ENCODE assay signal across 8 cellular contexts in the genomic region with DNA sequence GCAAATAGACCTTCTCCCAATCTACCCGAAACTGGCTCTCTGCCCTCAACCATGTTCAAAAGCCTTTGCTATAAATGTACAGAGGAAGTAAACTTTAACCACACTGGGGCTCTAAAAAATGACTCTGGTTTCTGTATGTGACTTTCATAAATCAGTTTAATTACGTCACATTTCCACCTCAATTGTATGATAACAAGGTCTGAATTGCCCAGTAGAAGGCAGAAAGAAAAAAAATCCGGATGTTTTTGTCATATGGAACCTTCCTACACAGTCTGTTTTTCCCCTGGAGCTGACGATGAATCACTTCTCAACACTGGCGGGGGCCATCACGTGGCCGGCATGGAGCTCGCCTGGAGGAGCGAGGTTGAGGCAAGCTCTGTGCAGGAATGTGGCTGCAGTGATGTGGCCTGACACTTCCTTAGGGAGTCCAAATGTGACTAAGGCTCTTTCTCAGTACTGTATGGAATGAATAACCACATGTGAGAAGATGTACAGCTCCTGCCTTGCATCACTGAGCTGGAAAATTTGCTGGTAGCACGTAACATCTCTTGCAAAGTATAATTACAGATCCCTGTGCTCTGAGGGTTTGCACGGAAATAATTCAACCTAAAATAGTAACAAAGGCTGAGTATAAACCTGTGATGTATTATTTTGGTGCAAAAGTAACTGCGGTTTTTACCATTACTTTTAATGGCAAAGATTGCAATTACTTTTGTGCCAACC. TPM values are rescaled to one million over a fixed set of nuclear protein-coding genes. Genes with fewer than 3 reads are reported as not detected.
DNase-seq lines count a peak whose midpoint lies in the region; ATAC-seq and TF ChIP-seq lines count a peak whose summit lies in the region.

No MANE protein-coding gene starts in this region.

- H4K20me1 ChIP-seq in DND-41 (ENCODE audit: insufficient read depth, low read length), result no peaks in the 10 kb centered on the region
- H4K20me1 ChIP-seq in GM23248 (ENCODE audit: insufficient read depth), result no peaks in the 10 kb centered on the region

- no peaks in the 10 kb centered on the region for H3K27me3 ChIP-seq in DND-41 (ENCODE audit: insufficient read depth, low read length, poor library complexity)
- no peaks in the 10 kb centered on the region for H3K27me3 ChIP-seq in GM23248 (replicated peaks; ENCODE audit: insufficient read depth)
- no peaks in the 10 kb centered on the region for H3K27me3 ChIP-seq in right lobe of liver

- H3K27me3 Mint-ChIP-seq in activated CD4-positive, alpha-beta T cell treated with anti-CD3 and anti-CD28 coated beads for 36 hours, result peaks cover 2% of the 10 kb centered on the region
- no peaks in the 10 kb centered on the region for H3K27me3 Mint-ChIP-seq in chondrocyte (ENCODE audit: low read depth)

- peak; percentile 16 for TF ChIP-seq POLR2A in right lobe of liver (IDR thresholded peaks at IDR 0.05)

- peak overlapping the region in 1 of 2 experiments; percentile 21; a peak in 2 of 4 replicates for H3K4me3 ChIP-seq in DND-41 (ENCODE audit: low read depth in 1 of 2, low read length in 2 of 2)
- peak overlapping the region; percentile 37 for H3K4me3 ChIP-seq in GM23248
- H3K4me3 ChIP-seq in right lobe of liver, result no peak overlapping the region

- H3K4me3 Mint-ChIP-seq in activated CD4-positive, alpha-beta T cell treated with anti-CD3 and anti-CD28 coated beads for 36 hours, result peak overlapping the region; percentile 41
- H3K4me3 Mint-ChIP-seq in chondrocyte (ENCODE audit: unreplicated experiment), result no peak overlapping the region

- in situ Hi-C loops in GM23248 (cut with MboI), result loop anchor here (25.0 kb wide), 1 partner anchor 298 kb away; no protein-coding TSS in a partner anchor

- H3F3A ChIP-seq in GM23248 (ENCODE audit: insufficient read depth), result peaks cover 58% of the 10 kb centered on the region

- peaks cover 24% of the 10 kb centered on the region for H3K4me1 ChIP-seq in DND-41 (ENCODE audit: insufficient read depth, low read length)
- peaks cover 62% of the 10 kb centered on the region for H3K4me1 ChIP-seq in GM23248 (ENCODE audit: insufficient read depth)
- H3K4me1 ChIP-seq in right lobe of liver, result peaks cover 0 to 6% (median 4%) of the 10 kb centered on the region in 4 donors

- no peak for TF ChIP-seq CTCF in DND-41 (IDR thresholded peaks at IDR 0.05; ENCODE audit: borderline replicate concordance, extremely low read depth, low read length, poor library complexity, severe bottlenecking)
- TF ChIP-seq CTCF in chondrocyte (IDR thresholded peaks at IDR 0.05), result peak; percentile 4
- TF ChIP-seq CTCF in right lobe of liver (IDR thresholded peaks at IDR 0.05), result no peak

- POLR2A ChIA-PET in activated CD4-positive, alpha-beta T cell treated with anti-CD3 and anti-CD28 coated beads for 36 hours (lab: Charles Lee), result interaction anchor here (0.6 to 2.2 kb wide), 13 partner anchors 9 to 335 kb away, joined by 3 to 25 read pairs (median 4); no protein-coding TSS in a partner anchor

- H3K79me2 ChIP-seq in DND-41 (ENCODE audit: insufficient read depth, low read length) (no peaks in the 10 kb centered on the region), GM23248 (ENCODE audit: insufficient read depth) (no peaks in the 10 kb centered on the region)

- no peak overlapping the region for H3K9ac ChIP-seq in DND-41 (ENCODE audit: low read depth, low read length)
- H3K9ac ChIP-seq in GM23248, result peak overlapping the region; percentile 76

- H3K36me3 ChIP-seq in DND-41 (ENCODE audit: insufficient read depth, low read length) (no peaks in the 10 kb centered on the region), GM23248 (ENCODE audit: low read depth) (no peaks in the 10 kb centered on the region), right lobe of liver (no peaks in the 10 kb centered on the region)

- intact Hi-C loops in activated CD4-positive, alpha-beta T cell treated with anti-CD3 and anti-CD28 coated beads for 36 hours (cut with DNase I, micrococcal nuclease), result loop anchor here (1.0 to 10.0 kb wide), 20 partner anchors 9 to 1090 kb away; no protein-coding TSS in a partner anchor
- intact Hi-C loops in right lobe of liver (cut with DNase I), result loop anchor here in 1 of 2 donors (5.0 kb wide), 1 partner anchor 103 kb away; no protein-coding TSS in a partner anchor

- peak overlapping the region; percentile 31 for H3K27ac ChIP-seq in DND-41 (ENCODE audit: low read length)
- peak overlapping the region; percentile 99 for H3K27ac ChIP-seq in GM23248
- peak overlapping the region; percentile 29 to 75 (median 71) for H3K27ac ChIP-seq in right lobe of liver

- CTCF ChIA-PET in activated CD4-positive, alpha-beta T cell treated with anti-CD3 and anti-CD28 coated beads for 36 hours (lab: Charles Lee), result interaction anchor here (0.6 to 3.3 kb wide), 18 partner anchors 8 to 651 kb away, joined by 3 to 29 read pairs (median 4); no protein-coding TSS in a partner anchor

- H3K9me3 ChIP-seq in DND-41 (ENCODE audit: insufficient read depth, low read length, severe bottlenecking) (no peaks in the 10 kb centered on the region), GM23248 (ENCODE audit: low read depth) (no peaks in the 10 kb centered on the region), right lobe of liver (no peaks in the 10 kb centered on the region)

- H3K9me2 ChIP-seq in GM23248 (ENCODE audit: insufficient read depth), result no peaks in the 10 kb centered on the region

- H3K9me3 Mint-ChIP-seq in activated CD4-positive, alpha-beta T cell treated with anti-CD3 and anti-CD28 coated beads for 36 hours (ENCODE audit: low read depth), result no peaks in the 10 kb centered on the region
- no peaks in the 10 kb centered on the region for H3K9me3 Mint-ChIP-seq in chondrocyte (ENCODE audit: low read depth)

- H3K27ac Mint-ChIP-seq in activated CD4-positive, alpha-beta T cell treated with anti-CD3 and anti-CD28 coated beads for 36 hours, result peak overlapping the region; percentile 91
- H3K27ac Mint-ChIP-seq in chondrocyte (ENCODE audit: unreplicated experiment), result peak overlapping the region; percentile 94

- H2AFZ ChIP-seq in DND-41 (ENCODE audit: low read depth, low read length) (peak overlapping the region; percentile 21), GM23248 (no peak overlapping the region)

- no peaks in the 10 kb centered on the region for H3K36me3 Mint-ChIP-seq in activated CD4-positive, alpha-beta T cell treated with anti-CD3 and anti-CD28 coated beads for 36 hours (ENCODE audit: low read depth)
- H3K36me3 Mint-ChIP-seq in chondrocyte (ENCODE audit: low read depth), result no peaks in the 10 kb centered on the region

- 2 to 3% methylated on average over 12 of the region's 12 CpGs for WGBS in GM23248 (ENCODE audit: low coverage in 1 of 2, low lambda C conversion rate in 2 of 2, missing lambda C conversion rate in 2 of 2), 2 experiments
- 15% methylated on average over 12 of the region's 12 CpGs for WGBS in right lobe of liver (ENCODE audit: insufficient coverage, low coverage, low lambda C conversion rate, missing lambda C conversion rate)

- peaks cover 88% of the 10 kb centered on the region for H3K4me1 Mint-ChIP-seq in activated CD4-positive, alpha-beta T cell treated with anti-CD3 and anti-CD28 coated beads for 36 hours
- H3K4me1 Mint-ChIP-seq in chondrocyte (ENCODE audit: low read depth), result peaks cover 73% of the 10 kb centered on the region

- ATAC-seq in DND-41 (ENCODE audit: insufficient read depth, low read depth) (peak; percentile 90), right lobe of liver (peak; percentile 68 to 81 (median 72))
- peak; percentile 69 for ATAC-seq in activated CD4-positive, alpha-beta T cell treated with anti-CD3 and anti-CD28 coated beads for 36 hours

- H3K4me2 ChIP-seq in DND-41 (ENCODE audit: insufficient read depth, low read length) (peak overlapping the region; percentile 56), GM23248 (ENCODE audit: unreplicated experiment) (peak overlapping the region; percentile 81)

- DNase-seq in DND-41, result peak; percentile 65
- DNase-seq in GM23248, result peak; percentile 100
- DNase-seq in LoVo (ENCODE audit: low spot score), result peak; percentile 94
- DNase-seq in activated CD4-positive, alpha-beta T cell treated with anti-CD3 and anti-CD28 coated beads for 36 hours, result peak; percentile 93
- DNase-seq in chondrocyte (ENCODE audit: low spot score), result no peak
- DNase-seq in right lobe of liver, result peak in 2 of 3 donors; percentile 83
- DNase-seq in stimulated activated CD4-positive, alpha-beta T cell treated with anti-CD3 and anti-CD28 coated beads, Interleukin-4, amount 100 ng/mL, for 24 hours, result peak; percentile 89
- DNase-seq in NCI-H524 treated with DMSO at 0.1 percent for 48 hours (lab: John Stamatoyannopoulos, UW), result no peak

RNA-seq across cellular contexts. Expression of gene SNX9, which starts 58.5 kb away (rescaled TPM):
- total RNA-seq in GM23248 (2014; rRNA removed; shearing (Covaris generic)), result 77.8 and 89.6 TPM in 2 replicates
- polyA plus RNA-seq in GM23248 (2016; fragmentation: Nextera tagmentation; extraction: Ambion mirVana), result 76.5 and 80.4 TPM in 2 replicates
- total RNA-seq in activated CD4-positive, alpha-beta T cell treated with anti-CD3 and anti-CD28 coated beads for 36 hours, result 10 to 100 TPM; 39.4 to 43.3 TPM
- total RNA-seq in chondrocyte, result 31.7 to 47.1 TPM (median 43.9 TPM) in 3 replicates
- total RNA-seq in right lobe of liver, result 10 to 100 TPM; 24.6 to 38.0 (median 29.3) TPM

Comparison
In these comparisons a context has a peak if more than half of its experiments do, and no peak if none do; other contexts are left out.
1. DNase-seq: peak in DND-41 (single experiment), GM23248 (single experiment), LoVo (single experiment), activated CD4-positive, alpha-beta T cell treated with anti-CD3 and anti-CD28 coated beads for 36 hours (single experiment), right lobe of liver (2 of 3) and stimulated activated CD4-positive, alpha-beta T cell treated with anti-CD3 and anti-CD28 coated beads, Interleukin-4, amount 100 ng/mL, for 24 hours (single experiment); none in chondrocyte (single experiment) and NCI-H524 treated with DMSO at 0.1 percent for 48 hours (single experiment).
2. H3K27ac ChIP-seq: peak in every context shown above with its lines; median percentile 99 in GM23248; 71 in right lobe of liver; 31 in DND-41.
3. Peak in every context shown above with its lines, with median percentiles within 50 percentile points of each other: ATAC-seq.